ENCODE assay signal across 8 cellular contexts in genomic region chr6:134436950-134437349, GRCh38.
DNase-seq lines count a peak whose midpoint lies in the region; ATAC-seq, FAIRE-seq and TF ChIP-seq lines count a peak whose summit lies in the region.

No MANE protein-coding gene starts in this region.

- POLR2A ChIA-PET in AG04450 (lab: Yijun Ruan, JAX) (interaction anchor here (2.2 kb wide), 1 partner anchor 15 kb away, joined by 7 read pairs; no protein-coding TSS in a partner anchor), HepG2 (lab: Yijun Ruan, JAX) (no interaction called here)

- peaks cover 23% of the 10 kb centered on the region for H3K4me1 Mint-ChIP-seq in activated T-helper 17 cell treated with anti-CD3 and anti-CD28 coated beads, Interleukin-2, amount 50 U/mL, for 72 hours

- peak; percentile 18 for ATAC-seq in activated T-helper 17 cell treated with anti-CD3 and anti-CD28 coated beads, Interleukin-2, amount 50 U/mL, for 72 hours (replicated peaks)
- ATAC-seq in HepG2 = no peak

- H3K27me3 Mint-ChIP-seq in activated T-helper 17 cell treated with anti-CD3 and anti-CD28 coated beads, Interleukin-2, amount 50 U/mL, for 72 hours = no peaks in the 10 kb centered on the region

- no peaks in the 10 kb centered on the region for H4K20me1 ChIP-seq in HepG2 (ENCODE audit: insufficient read depth, low read length)

- peak overlapping the region; percentile 73 for H3K4me3 Mint-ChIP-seq in activated T-helper 17 cell treated with anti-CD3 and anti-CD28 coated beads, Interleukin-2, amount 50 U/mL, for 72 hours

- TF ChIP-seq CTCF in AG04450 (IDR thresholded peaks at IDR 0.05; ENCODE audit: low read depth, low read length) (no peak), HepG2 (CRISPR knock-in tag; IDR thresholded peaks at IDR 0.05) (no peak)

- no peaks in the 10 kb centered on the region for H3K9me3 Mint-ChIP-seq in activated T-helper 17 cell treated with anti-CD3 and anti-CD28 coated beads, Interleukin-2, amount 50 U/mL, for 72 hours

- intact Hi-C loops in HepG2 (cut with micrococcal nuclease; ENCODE audit: unreplicated experiment) = no loop called here

- in situ Hi-C loops in HepG2 (cut with HindIII; ENCODE audit: extremely low pct_ligation_motif_present, low pct_unique_long_range_greater_than_20kb) (loop anchor here (25.0 kb wide), 1 partner anchor 275 kb away; no protein-coding TSS in a partner anchor), KBM-7 (cut with MboI; ENCODE audit: low pct_unique_long_range_greater_than_20kb, low sequenced_read_pairs) (no loop called here)

- no peak for TF ChIP-seq RAD21 in HepG2 (CRISPR knock-in tag; IDR thresholded peaks at IDR 0.05)

- no peaks in the 10 kb centered on the region for H3K79me2 ChIP-seq in HepG2 (ENCODE audit: insufficient read depth, low read length)

- H2AFZ ChIP-seq in HepG2 (ENCODE audit: low read length) = no peak overlapping the region

- DNase-seq in AG04450 (ENCODE audit: low read depth, low spot score) = no peak
- peak; percentile 37 for DNase-seq in HCEC 1CT
- DNase-seq in HepG2 (ENCODE audit: low spot score) = no peak
- DNase-seq in GM19240 (ENCODE audit: insufficient read length, low spot score) = no peak
- no peak for DNase-seq in H4 (ENCODE audit: low spot score)
- DNase-seq in KBM-7 = no peak
- no peak for DNase-seq in MG63

- H3K4me1 ChIP-seq in HepG2 (ENCODE audit: insufficient read depth, low read length) = no peaks in the 10 kb centered on the region

- H3K36me3 ChIP-seq in HepG2 (replicated peaks in 1 of 2; ENCODE audit: control insufficient read depth in 1 of 2, insufficient read depth in 2 of 2, low read length in 2 of 2) = no peaks in the 10 kb centered on the region
- H3K36me3 ChIP-seq in MG63 = no peaks in the 10 kb centered on the region

- no peaks in the 10 kb centered on the region for H3K36me3 Mint-ChIP-seq in activated T-helper 17 cell treated with anti-CD3 and anti-CD28 coated beads, Interleukin-2, amount 50 U/mL, for 72 hours (ENCODE audit: low read depth)

- FAIRE-seq in HepG2 (lab: Jason Lieb, UNC) = no peak

- WGBS in HepG2 (ENCODE audit: low lambda C conversion rate) = 35% methylated on average over 1 of the region's 1 CpG

- H3K9ac ChIP-seq in HepG2 (ENCODE audit: insufficient read depth, low read depth, low read length) = no peak overlapping the region

- CTCF ChIA-PET in AG04450 (lab: Charles Lee) (interaction anchor here (1.0 to 1.5 kb wide), 4 partner anchors 201 to 504 kb away, joined by 3 to 4 read pairs (median 3); no protein-coding TSS in a partner anchor), HepG2 (lab: Yijun Ruan, JAX; ENCODE audit: low intra/inter-chr PET ratio, low total read pairs) (no interaction called here)

- H3K4me3 ChIP-seq in AG04450 (ENCODE audit: low read depth, low read length) (no peak overlapping the region), HepG2 (replicated peaks in 1 of 3; ENCODE audit: insufficient read depth in 1 of 3, low read depth in 2 of 3, low read length in 3 of 3) (no peak overlapping the region), MG63 (no peak overlapping the region)

- H3K9me3 ChIP-seq in AG04450 (ENCODE audit: control insufficient read depth, insufficient read depth, low read length) (no peaks in the 10 kb centered on the region), HepG2 (ENCODE audit: low read length) (no peaks in the 10 kb centered on the region), MG63 (no peaks in the 10 kb centered on the region)

- peak overlapping the region; percentile 93 for H3K27ac Mint-ChIP-seq in activated T-helper 17 cell treated with anti-CD3 and anti-CD28 coated beads, Interleukin-2, amount 50 U/mL, for 72 hours

- TF ChIP-seq POLR2A in HepG2 (IDR thresholded peaks at IDR 0.05; ENCODE audit: insufficient read depth in 1 of 2, low read depth in 2 of 2, low read length in 2 of 2) = no peak

- no TSS peak for BruUV-seq in HepG2 (replicated peaks; lab: Mats Ljungman, UMichigan)

- H3K27me3 ChIP-seq in AG04450 (ENCODE audit: control insufficient read depth, insufficient read depth, low read length) (no peaks in the 10 kb centered on the region), HepG2 (ENCODE audit: control insufficient read depth in 1 of 2, insufficient read depth in 2 of 2, low read length in 2 of 2) (no peaks in the 10 kb centered on the region; a peak in 1 of 5 replicates), MG63 (no peaks in the 10 kb centered on the region)

- peak overlapping the region; percentile 42 for H3K27ac ChIP-seq in AG04450 (ENCODE audit: low read depth, low read length)
- H3K27ac ChIP-seq in HepG2 (ENCODE audit: extremely low read length, insufficient read depth, low read length) = no peak overlapping the region

- TF ChIP-seq EP300 in HepG2 (IDR thresholded peaks at IDR 0.05; ENCODE audit: low read depth in 2 of 2, low read length in 2 of 2) (no peak), HepG2 (CRISPR knock-in tag; IDR thresholded peaks at IDR 0.05; ENCODE audit: borderline replicate concordance) (no peak)

- no peak overlapping the region for H3K4me2 ChIP-seq in HepG2 (ENCODE audit: low read depth, low read length)

TF ChIP-seq in HepG2, 621 proteins besides CTCF, POLR2A, EP300 and RAD21:
- no peak for TF ChIP-seq ZNF263 (CRISPR knock-in tag; IDR thresholded peaks at IDR 0.05)
- peak; percentile 8; the same call in 1 of the 2 replicates for TF ChIP-seq CEBPB (IDR thresholded peaks at IDR 0.05; ENCODE audit: borderline replicate concordance, low read depth, low read length)
